ENCODE assay signal across 16 cellular contexts in the genomic region with DNA sequence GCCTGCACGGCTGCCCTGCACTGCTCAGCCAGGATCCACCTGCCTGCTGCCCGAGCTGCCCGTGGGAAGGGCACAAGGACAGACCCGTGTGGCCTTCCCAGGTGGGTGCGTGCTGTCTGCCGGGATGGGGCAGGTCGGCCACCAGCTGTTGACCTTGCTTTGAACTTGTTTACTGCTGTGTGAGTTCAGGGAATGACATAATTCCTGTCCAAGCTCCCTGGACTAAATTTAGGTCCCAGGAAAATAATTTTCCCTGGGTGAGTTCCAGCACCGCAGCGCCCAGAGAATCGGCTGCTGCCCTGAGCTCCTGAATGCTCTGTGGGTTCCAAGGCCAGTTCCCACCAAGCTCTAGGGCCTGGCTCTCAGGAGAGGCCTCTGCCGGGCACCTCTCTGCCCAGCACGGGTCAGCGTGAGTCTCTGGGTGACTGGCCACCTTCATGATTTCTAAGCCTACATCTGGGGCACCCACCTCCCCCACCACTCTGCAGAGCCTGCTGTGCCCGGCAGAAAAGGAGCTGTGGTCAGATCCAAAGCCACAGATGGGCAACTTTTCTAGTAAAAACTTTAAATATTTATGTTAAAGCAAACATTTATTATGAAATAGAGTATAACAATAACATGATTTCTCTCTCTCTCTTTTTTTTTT. TPM values are rescaled to one million over a fixed set of nuclear protein-coding genes. Genes with fewer than 3 reads are reported as not detected.
DNase-seq lines count a peak whose midpoint lies in the region; ATAC-seq, FAIRE-seq and TF ChIP-seq lines count a peak whose summit lies in the region.
"Had no signal": no experiment of that assay in that cellular context is flagged by ENCODE, and none has a peak within 500 bp of the region (broad histone marks: within the 10 kb centered on the region; RNA-seq: fewer than 3 reads in every experiment).

No MANE protein-coding gene starts in this region.

- TF ChIP-seq EP300 in H1 (IDR thresholded peaks at IDR 0.05; ENCODE audit: borderline replicate concordance in 1 of 2, low read depth in 2 of 2, low read length in 2 of 2), result no peak

- no peaks in the 10 kb centered on the region for H3K9me3 ChIP-seq in H1 (ENCODE audit: insufficient read depth in 2 of 2, low read depth in 1 of 2, low read length in 1 of 2)
- no peaks in the 10 kb centered on the region for H3K9me3 ChIP-seq in gastrocnemius medialis
- H3K9me3 ChIP-seq in CD8-positive, alpha-beta memory T cell (ENCODE audit: low read length), result no peaks in the 10 kb centered on the region
- H3K9me3 ChIP-seq in A673 (ENCODE audit: low read depth, low read length, poor library complexity, severe bottlenecking), result no peaks in the 10 kb centered on the region

- no peak overlapping the region for H3K4me3 Mint-ChIP-seq in CD8-positive, alpha-beta memory T cell
- no peak overlapping the region for H3K4me3 Mint-ChIP-seq in stimulated activated naive CD8-positive, alpha-beta T cell treated with anti-CD3 and anti-CD28 coated beads, Interleukin-15, amount 100 ng/mL, for 72 hours
- H3K4me3 Mint-ChIP-seq: activated CD4-positive, alpha-beta T cell treated with anti-CD3 and anti-CD28 coated beads, Interleukin-2, amount 10 ng/mL, durations not matched to agents 24 days and 14 days; activated T-helper 17 cell treated with anti-CD3 and anti-CD28 coated beads, Interleukin-2, amount 50 U/mL, for 72 hours; stimulated activated naive B cell treated with anti-CD40 and anti-IgM and Interleukin-4, amounts not matched to agents 10 μg/mL and 1 μg/mL and 100 μg/mL, for 72 hours had no signal

- H3K9me3 Mint-ChIP-seq in CD8-positive, alpha-beta memory T cell, result no peaks in the 10 kb centered on the region
- no peaks in the 10 kb centered on the region for H3K9me3 Mint-ChIP-seq in stimulated activated naive CD8-positive, alpha-beta T cell treated with anti-CD3 and anti-CD28 coated beads, Interleukin-15, amount 100 ng/mL, for 72 hours
- H3K9me3 Mint-ChIP-seq: activated CD4-positive, alpha-beta T cell treated with anti-CD3 and anti-CD28 coated beads, Interleukin-2, amount 10 ng/mL, durations not matched to agents 24 days and 14 days; activated T-helper 17 cell treated with anti-CD3 and anti-CD28 coated beads, Interleukin-2, amount 50 U/mL, for 72 hours; stimulated activated naive B cell treated with anti-CD40 and anti-IgM and Interleukin-4, amounts not matched to agents 10 μg/mL and 1 μg/mL and 100 μg/mL, for 72 hours had no signal

- H3K23ac ChIP-seq in H1 (ENCODE audit: insufficient read length), result no peak overlapping the region

- no peak overlapping the region for H3K18ac ChIP-seq in H1 (ENCODE audit: extremely low read depth, low read length)

- H3K36me3 ChIP-seq in H1 (ENCODE audit: control insufficient read depth in 2 of 4, insufficient read depth in 4 of 4, low read length in 3 of 4) (peaks cover 2 to 7% (median 5%) of the 10 kb centered on the region in 4 experiments; a peak in 7 of 8 replicates), gastrocnemius medialis (peaks cover 0 to 11% of the 10 kb centered on the region in 2 donors), A673 (ENCODE audit: insufficient read depth, low read length, poor library complexity, severe bottlenecking) (peaks cover 21% of the 10 kb centered on the region)
- H3K36me3 ChIP-seq in CD8-positive, alpha-beta memory T cell (ENCODE audit: insufficient read depth, low read length), result no peaks in the 10 kb centered on the region

- in situ Hi-C loops in gastrocnemius medialis (cut with MboI; ENCODE audit: low sequenced_read_pairs in 4 of 4), result no loop called here

- H3K27ac Mint-ChIP-seq in CD8-positive, alpha-beta memory T cell, result no peak overlapping the region
- no peak overlapping the region for H3K27ac Mint-ChIP-seq in stimulated activated naive CD8-positive, alpha-beta T cell treated with anti-CD3 and anti-CD28 coated beads, Interleukin-15, amount 100 ng/mL, for 72 hours
- H3K27ac Mint-ChIP-seq: activated CD4-positive, alpha-beta T cell treated with anti-CD3 and anti-CD28 coated beads, Interleukin-2, amount 10 ng/mL, durations not matched to agents 24 days and 14 days; activated T-helper 17 cell treated with anti-CD3 and anti-CD28 coated beads, Interleukin-2, amount 50 U/mL, for 72 hours had no signal

- H3K14ac ChIP-seq in H1 (ENCODE audit: insufficient read length), result no peak overlapping the region

- H3K56ac ChIP-seq in H1 (replicated peaks; ENCODE audit: insufficient read length, low read depth, low read length), result no peak overlapping the region

- H3K23me2 ChIP-seq in H1 (ENCODE audit: low read depth, low read length), result no peaks in the 10 kb centered on the region

- peak overlapping the region; percentile 71; the same call in 1 of the 2 replicates for H4K8ac ChIP-seq in H1 (ENCODE audit: extremely low read depth, insufficient read depth, low read length)

- no peak overlapping the region for H4K5ac ChIP-seq in H1 (ENCODE audit: insufficient read length, low read depth, low read length)

- H3K4me3 ChIP-seq in H1 (ENCODE audit: extremely low read depth in 1 of 4, insufficient read depth in 2 of 4, low read depth in 3 of 4, low read length in 4 of 4) (no peak overlapping the region), gastrocnemius medialis (peak overlapping the region in 2 of 4 donors; percentile 13 to 36), A673 (ENCODE audit: low read depth, low read length, poor library complexity, severe bottlenecking) (no peak overlapping the region)
- H3K4me3 ChIP-seq in CD8-positive, alpha-beta memory T cell (ENCODE audit: low read length), result no peak overlapping the region

- 89% methylated on average over 13 of the region's 14 CpGs; no CpG with 5 or more reads in 1 of the 2 experiments for WGBS in H1 (ENCODE audit: extremely low coverage in 1 of 2, insufficient coverage in 1 of 2, insufficient read length in 1 of 2, insufficient replicate concordance in 2 of 2, low coverage in 1 of 2, low lambda C conversion rate in 2 of 2, missing lambda C conversion rate in 1 of 2), 2 experiments

- FAIRE-seq in H1 (lab: Jason Lieb, UNC), result no peak
- FAIRE-seq: bronchial epithelial cell, islet of Langerhans had no signal

- H2AFZ ChIP-seq in H1 (ENCODE audit: low read length), result no peak overlapping the region

- TF ChIP-seq CTCF in H1 (IDR thresholded peaks at IDR 0.05; ENCODE audit: control extremely low read depth in 1 of 3, insufficient read depth in 1 of 3, low read depth in 1 of 3, low read length in 3 of 3) (no peak), gastrocnemius medialis (IDR thresholded peaks at IDR 0.05 in 4 of 5, conservative IDR thresholded peaks at IDR 0.05 in 1 of 5) (no peak), A673 (conservative IDR thresholded peaks at IDR 0.05; ENCODE audit: low read depth, low read length) (no peak)

- H2BK15ac ChIP-seq in H1 (ENCODE audit: low read length), result no peak overlapping the region

- BruUV-seq in A673 (replicated peaks; lab: Mats Ljungman, UMichigan), result no TSS peak

- peaks cover 0 to 3% of the 10 kb centered on the region in 2 experiments for H4K20me1 ChIP-seq in H1 (replicated peaks in 1 of 2; ENCODE audit: control insufficient read depth in 1 of 2, insufficient read depth in 2 of 2, low read length in 2 of 2)

- POLR2A ChIA-PET in H1 (lab: Charles Lee; ENCODE audit: partially characterized antibody), result interaction anchor here (0.6 to 1.4 kb wide), 3 partner anchors 12 to 79 kb away, joined by 3 to 4 read pairs (median 4); a partner anchor contains a TSS
- POLR2A ChIA-PET in CD8-positive, alpha-beta memory T cell (lab: Charles Lee), result interaction anchor here (0.6 kb wide), 2 partner anchors 80 to 349 kb away, joined by 3 to 5 read pairs; no protein-coding TSS in a partner anchor
- POLR2A ChIA-PET in A673 (lab: Charles Lee; ENCODE audit: low non-redundant PET), result interaction anchor here (0.6 kb wide), 2 partner anchors 19 to 25 kb away, joined by 8 to 15 read pairs; no protein-coding TSS in a partner anchor

- ATAC-seq in gastrocnemius medialis, result peak; percentile 87 to 89
- no peak for ATAC-seq in stimulated activated naive CD8-positive, alpha-beta T cell treated with anti-CD3 and anti-CD28 coated beads, Interleukin-15, amount 100 ng/mL, for 72 hours
- ATAC-seq: activated T-helper 17 cell treated with anti-CD3 and anti-CD28 coated beads, Interleukin-2, amount 50 U/mL, for 72 hours; stimulated activated naive B cell treated with anti-CD40 and anti-IgM and Interleukin-4, amounts not matched to agents 10 μg/mL and 1 μg/mL and 100 μg/mL, for 72 hours had no signal

- no peak overlapping the region for H2BK20ac ChIP-seq in H1 (ENCODE audit: low read length)

- H3K79me2 ChIP-seq in H1 (ENCODE audit: control insufficient read depth in 1 of 2, insufficient read depth in 2 of 2, low read length in 2 of 2), result no peaks in the 10 kb centered on the region

- no peak overlapping the region for H2BK120ac ChIP-seq in H1 (replicated peaks; ENCODE audit: low read depth, low read length)

- H3K27me3 Mint-ChIP-seq in CD8-positive, alpha-beta memory T cell, result no peaks in the 10 kb centered on the region
- H3K27me3 Mint-ChIP-seq in stimulated activated naive CD8-positive, alpha-beta T cell treated with anti-CD3 and anti-CD28 coated beads, Interleukin-15, amount 100 ng/mL, for 72 hours, result no peaks in the 10 kb centered on the region
- H3K27me3 Mint-ChIP-seq: activated CD4-positive, alpha-beta T cell treated with anti-CD3 and anti-CD28 coated beads, Interleukin-2, amount 10 ng/mL, durations not matched to agents 24 days and 14 days; activated T-helper 17 cell treated with anti-CD3 and anti-CD28 coated beads, Interleukin-2, amount 50 U/mL, for 72 hours; stimulated activated naive B cell treated with anti-CD40 and anti-IgM and Interleukin-4, amounts not matched to agents 10 μg/mL and 1 μg/mL and 100 μg/mL, for 72 hours had no signal

- H2AK5ac ChIP-seq in H1 (ENCODE audit: low read depth, low read length), result no peak overlapping the region

- no peak overlapping the region for H3K27ac ChIP-seq in H1 (ENCODE audit: low read depth, low read length)
- H3K27ac ChIP-seq in gastrocnemius medialis, result peak overlapping the region; percentile 77 to 95 (median 92)
- H3K27ac ChIP-seq in CD8-positive, alpha-beta memory T cell (ENCODE audit: low read depth, low read length), result no peak overlapping the region
- H3K27ac ChIP-seq in A673 (ENCODE audit: low read depth, low read length, poor library complexity, severe bottlenecking), result no peak overlapping the region
- H3K27ac ChIP-seq: C4-2B had no signal

- no peak overlapping the region for H4K91ac ChIP-seq in H1 (replicated peaks; ENCODE audit: insufficient read length, low read length)

- H3K27me3 ChIP-seq in H1 (replicated peaks in 1 of 4; ENCODE audit: control insufficient read depth in 3 of 4, extremely low read depth in 1 of 4, insufficient read depth in 3 of 4, low read length in 3 of 4) (no peaks in the 10 kb centered on the region), gastrocnemius medialis (no peaks in the 10 kb centered on the region), A673 (replicated peaks; ENCODE audit: insufficient read depth, low read depth, low read length, poor library complexity) (no peaks in the 10 kb centered on the region)
- H3K27me3 ChIP-seq in CD8-positive, alpha-beta memory T cell (ENCODE audit: insufficient read depth, low read length, poor library complexity, severe bottlenecking), result no peaks in the 10 kb centered on the region

- 0 out of 7 replicates have a peak, but pooled peaks cover 0 to 2% (median 0%) of the 10 kb centered on the region in 4 experiments for H3K4me1 ChIP-seq in H1 (replicated peaks in 1 of 4; ENCODE audit: control insufficient read depth in 3 of 4, insufficient read depth in 4 of 4, low read length in 3 of 4)
- H3K4me1 ChIP-seq in gastrocnemius medialis, result peaks cover 32 to 38% of the 10 kb centered on the region in 2 donors
- peaks cover 3% of the 10 kb centered on the region for H3K4me1 ChIP-seq in CD8-positive, alpha-beta memory T cell (ENCODE audit: insufficient read depth, low read length)
- no peaks in the 10 kb centered on the region for H3K4me1 ChIP-seq in A673 (ENCODE audit: insufficient read depth, low read length, poor library complexity, severe bottlenecking)

- TF ChIP-seq RAD21 in H1 (IDR thresholded peaks at IDR 0.05 in 1 of 2, conservative IDR thresholded peaks at IDR 0.05 in 1 of 2; ENCODE audit: low read depth in 2 of 2, low read length in 2 of 2), result no peak

- no peak overlapping the region for H2BK5ac ChIP-seq in H1 (ENCODE audit: low read depth, low read length)

- TF ChIP-seq POLR2A in H1 (IDR thresholded peaks at IDR 0.05; ENCODE audit: control extremely low read depth in 1 of 2, low read depth in 2 of 2, low read length in 2 of 2) (no peak), gastrocnemius medialis (IDR thresholded peaks at IDR 0.05) (peak in 1 of 2 donors; percentile 22)

- DNase-seq in LHCN-M2 (ENCODE audit: low read depth) (peak; percentile 37), H1 (ENCODE audit: low read depth in 1 of 2, low spot score in 2 of 2) (no peak), kidney tubule cell (ENCODE audit: low spot score) (peak; percentile 23), gastrocnemius medialis (peak; percentile 85 to 89), RKO (ENCODE audit: low spot score) (no peak), A673 (ENCODE audit: low spot score) (no peak)
- no peak for DNase-seq in CD8-positive, alpha-beta memory T cell
- DNase-seq in stimulated activated naive CD8-positive, alpha-beta T cell treated with anti-CD3 and anti-CD28 coated beads, Interleukin-15, amount 100 ng/mL, for 72 hours, result no peak
- DNase-seq: activated CD4-positive, alpha-beta T cell treated with anti-CD3 and anti-CD28 coated beads, Interleukin-2, amount 10 ng/mL, durations not matched to agents 24 days and 14 days; GDM1; stimulated activated naive B cell treated with anti-CD40 and anti-IgM and Interleukin-4, amounts not matched to agents 10 μg/mL and 1 μg/mL and 100 μg/mL, for 72 hours; T-helper 2 cell had no signal

- CTCF ChIA-PET in H1 (lab: Charles Lee; ENCODE audit: partially characterized antibody), result interaction anchor here (0.8 to 20.6 kb wide), 8 partner anchors 11 to 140 kb away, joined by 3 to 379 read pairs (median 4); no protein-coding TSS in a partner anchor
- CTCF ChIA-PET in CD8-positive, alpha-beta memory T cell (lab: Charles Lee), result interaction anchor here (0.6 to 5.0 kb wide), 6 partner anchors 18 to 140 kb away, joined by 3 to 31 read pairs (median 3); no protein-coding TSS in a partner anchor
- CTCF ChIA-PET in A673 (lab: Charles Lee), result no interaction called here

- H3K79me1 ChIP-seq in H1 (ENCODE audit: low read depth, low read length), result no peaks in the 10 kb centered on the region

- intact Hi-C loops in gastrocnemius medialis (cut with DNase I; ENCODE audit: low total_unique reads) (loop anchor here (5.0 kb wide), 1 partner anchor 134 kb away; a partner anchor contains a TSS), A673 (cut with micrococcal nuclease; ENCODE audit: unreplicated experiment) (loop anchor here (5.0 to 10.0 kb wide), 2 partner anchors 137 to 141 kb away; a partner anchor contains a TSS)

- H3K4ac ChIP-seq in H1 (replicated peaks; ENCODE audit: insufficient read length, low read depth, low read length), result no peak overlapping the region

- no peak overlapping the region for H3K9ac ChIP-seq in H1 (replicated peaks in 1 of 4; ENCODE audit: extremely low read depth in 1 of 4, low read depth in 3 of 4, low read length in 3 of 4)

- H3K36me3 Mint-ChIP-seq in CD8-positive, alpha-beta memory T cell, result no peaks in the 10 kb centered on the region

- H3K4me2 ChIP-seq in H1 (ENCODE audit: insufficient read depth in 1 of 2, low read depth in 2 of 2, low read length in 2 of 2), result no peak overlapping the region

- H2BK12ac ChIP-seq in H1 (ENCODE audit: low read depth, low read length), result no peak overlapping the region

- H3K4me1 Mint-ChIP-seq in CD8-positive, alpha-beta memory T cell, result peaks cover 0 to 7% (median 2%) of the 10 kb centered on the region in 3 donors
- H3K4me1 Mint-ChIP-seq in stimulated activated naive CD8-positive, alpha-beta T cell treated with anti-CD3 and anti-CD28 coated beads, Interleukin-15, amount 100 ng/mL, for 72 hours, result peaks cover 10% of the 10 kb centered on the region
- H3K4me1 Mint-ChIP-seq: activated T-helper 17 cell treated with anti-CD3 and anti-CD28 coated beads, Interleukin-2, amount 50 U/mL, for 72 hours had no signal

RNA-seq across cellular contexts. Expression of a gene that starts 27.2 kb away (rescaled TPM):
- 7.8 and 8.4 TPM in 2 replicates for total RNA-seq in LHCN-M2 (2014; rRNA removed)
- 13.0 TPM for polyA plus RNA-seq in LHCN-M2 (2012)
- 40.4 and 40.5 TPM in 2 replicates for total RNA-seq in H1 (2021; fragmentation: NEBNext Ultra II Directional; extraction: Animal tissue kit (Norgen Biotek cat#: 25700))
- polyA plus RNA-seq in H1 (2011; rRNA removed), result 5.5 and 13.2 TPM in 2 replicates
- polyA plus RNA-seq in H1 (2011; cell fraction: cytosol; rRNA removed), result 4.1 TPM
- 18.6 TPM for polyA plus RNA-seq in H1 (2011; cell fraction: nucleus; rRNA removed)
- 15.2 to 19.4 TPM (median 18.9 TPM) in 4 replicates for polyA plus RNA-seq in H1 (2012, experiment 1 of 2)
- polyA plus RNA-seq in H1 (2012, experiment 2 of 2), result 13.9 TPM
- 33.1 TPM for polyA plus RNA-seq in H1 (2013, experiment 1 of 2)
- 33.0 TPM for polyA plus RNA-seq in H1 (2013, experiment 2 of 2)
- polyA minus RNA-seq in H1 (2011; rRNA and poly(A)+ RNA removed), result 10.0 and 15.5 TPM in 2 replicates
- polyA minus RNA-seq in H1 (2011; cell fraction: cytosol; rRNA and poly(A)+ RNA removed), result 23.0 TPM
- polyA minus RNA-seq in H1 (2011; cell fraction: nucleus; rRNA and poly(A)+ RNA removed), result 35.1 TPM
- 10 to 100 TPM; 36.6 to 89.4 (median 79.7) TPM for total RNA-seq in gastrocnemius medialis
- 10 to 100 TPM; 32.1 to 33.9 TPM for total RNA-seq in CD8-positive, alpha-beta memory T cell
- 18.3 TPM for polyA plus RNA-seq in CD8-positive, alpha-beta memory T cell
- total RNA-seq in A673 (2021), result 32.7 and 35.8 TPM in 2 replicates

RNA-seq across cellular contexts. Expression of a gene that starts 29.7 kb away (rescaled TPM):
- 3.1 and 5.7 TPM in 2 replicates for total RNA-seq in LHCN-M2 (2014; rRNA removed)
- polyA plus RNA-seq in LHCN-M2 (2012), result 3.6 TPM
- total RNA-seq in H1 (2021; fragmentation: NEBNext Ultra II Directional; extraction: Animal tissue kit (Norgen Biotek cat#: 25700)), result 12.7 and 13.6 TPM in 2 replicates
- polyA plus RNA-seq in H1 (2011; rRNA removed), result 11.9 and 13.9 TPM in 2 replicates
- 10.4 TPM for polyA plus RNA-seq in H1 (2011; cell fraction: cytosol; rRNA removed)
- 12.9 TPM for polyA plus RNA-seq in H1 (2011; cell fraction: nucleus; rRNA removed)
- polyA plus RNA-seq in H1 (2012, experiment 1 of 2), result 10.9 to 13.5 TPM (median 11.5 TPM) in 4 replicates
- 7.6 TPM for polyA plus RNA-seq in H1 (2012, experiment 2 of 2)
- 6.2 TPM for polyA plus RNA-seq in H1 (2013, experiment 1 of 2)
- polyA plus RNA-seq in H1 (2013, experiment 2 of 2), result 6.1 TPM
- polyA minus RNA-seq in H1 (2011; rRNA and poly(A)+ RNA removed), result 11.8 and 13.5 TPM in 2 replicates
- 10.1 TPM for polyA minus RNA-seq in H1 (2011; cell fraction: cytosol; rRNA and poly(A)+ RNA removed)
- polyA minus RNA-seq in H1 (2011; cell fraction: nucleus; rRNA and poly(A)+ RNA removed), result 11.5 TPM
- total RNA-seq in gastrocnemius medialis, result 10 to 100 TPM in 3 of 4 donors, 1 to 10 TPM in 1; 9.8 to 23.5 (median 13.7) TPM
- 1 to 10 TPM; 2.5 to 3.0 TPM for total RNA-seq in CD8-positive, alpha-beta memory T cell
- polyA plus RNA-seq in CD8-positive, alpha-beta memory T cell, result 3.3 TPM
- 40.7 and 41.8 TPM in 2 replicates for total RNA-seq in A673 (2021)

Comparison
In these comparisons a context has a peak if more than half of its experiments do, and no peak if none do; other contexts are left out.
1. DNase-seq: peak in LHCN-M2 (single experiment), kidney tubule cell (single experiment) and gastrocnemius medialis (2 of 2); none in H1 (0 of 2), CD8-positive, alpha-beta memory T cell (0 of 5), RKO (single experiment), A673 (single experiment) and stimulated activated naive CD8-positive, alpha-beta T cell treated with anti-CD3 and anti-CD28 coated beads, Interleukin-15, amount 100 ng/mL, for 72 hours (0 of 2).
2. H3K27ac ChIP-seq: peak in gastrocnemius medialis (4 of 4); none in H1 (single experiment), CD8-positive, alpha-beta memory T cell (single experiment) and A673 (single experiment).